1 cellular context compared by ENCODE assay signal in genomic region chr5:63240063-63240755, GRCh38.
TF ChIP-seq lines count a peak whose summit lies in the region.

No MANE protein-coding gene starts in this region.

TF ChIP-seq in H1, 55 proteins besides CTCF, POLR2A, EP300 and RAD21:
- TF ChIP-seq, protein P1, sequence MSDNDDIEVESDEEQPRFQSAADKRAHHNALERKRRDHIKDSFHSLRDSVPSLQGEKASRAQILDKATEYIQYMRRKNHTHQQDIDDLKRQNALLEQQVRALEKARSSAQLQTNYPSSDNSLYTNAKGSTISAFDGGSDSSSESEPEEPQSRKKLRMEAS (IDR thresholded peaks at IDR 0.05) = no peak
- TF ChIP-seq JUND (IDR thresholded peaks at IDR 0.05; ENCODE audit: low read length) (no peak), RFX5 (IDR thresholded peaks at IDR 0.05; ENCODE audit: borderline replicate concordance, low read depth, low read length) (no peak), TEAD4 (IDR thresholded peaks at IDR 0.05; ENCODE audit: low read depth, low read length) (no peak), E2F6 (IDR thresholded peaks at IDR 0.05) (no peak), SIN3A (conservative IDR thresholded peaks at IDR 0.05 in 1 of 2, IDR thresholded peaks at IDR 0.05 in 1 of 2; ENCODE audit: low read depth in 1 of 2, low read length in 2 of 2) (no peak), SP1 (IDR thresholded peaks at IDR 0.05; ENCODE audit: low read depth, low read length) (no peak), SP2 (IDR thresholded peaks at IDR 0.05; ENCODE audit: low read length) (no peak), SRF (IDR thresholded peaks at IDR 0.05; ENCODE audit: low read depth, low read length) (no peak), SIRT6 (IDR thresholded peaks at IDR 0.05; ENCODE audit: low read length) (no peak), CTBP2 (IDR thresholded peaks at IDR 0.05; ENCODE audit: borderline replicate concordance, insufficient read depth, insufficient read length, low read length) (no peak), ZNF274 (IDR thresholded peaks at IDR 0.05; ENCODE audit: borderline replicate concordance, extremely low read depth, low read length) (no peak), FOSL1 (IDR thresholded peaks at IDR 0.05; ENCODE audit: insufficient read depth, low read depth, low read length) (no peak), YY1 (IDR thresholded peaks at IDR 0.05; ENCODE audit: low read depth, low read length) (no peak)
